ENCODE assay signal across 8 cellular contexts in the genomic region with DNA sequence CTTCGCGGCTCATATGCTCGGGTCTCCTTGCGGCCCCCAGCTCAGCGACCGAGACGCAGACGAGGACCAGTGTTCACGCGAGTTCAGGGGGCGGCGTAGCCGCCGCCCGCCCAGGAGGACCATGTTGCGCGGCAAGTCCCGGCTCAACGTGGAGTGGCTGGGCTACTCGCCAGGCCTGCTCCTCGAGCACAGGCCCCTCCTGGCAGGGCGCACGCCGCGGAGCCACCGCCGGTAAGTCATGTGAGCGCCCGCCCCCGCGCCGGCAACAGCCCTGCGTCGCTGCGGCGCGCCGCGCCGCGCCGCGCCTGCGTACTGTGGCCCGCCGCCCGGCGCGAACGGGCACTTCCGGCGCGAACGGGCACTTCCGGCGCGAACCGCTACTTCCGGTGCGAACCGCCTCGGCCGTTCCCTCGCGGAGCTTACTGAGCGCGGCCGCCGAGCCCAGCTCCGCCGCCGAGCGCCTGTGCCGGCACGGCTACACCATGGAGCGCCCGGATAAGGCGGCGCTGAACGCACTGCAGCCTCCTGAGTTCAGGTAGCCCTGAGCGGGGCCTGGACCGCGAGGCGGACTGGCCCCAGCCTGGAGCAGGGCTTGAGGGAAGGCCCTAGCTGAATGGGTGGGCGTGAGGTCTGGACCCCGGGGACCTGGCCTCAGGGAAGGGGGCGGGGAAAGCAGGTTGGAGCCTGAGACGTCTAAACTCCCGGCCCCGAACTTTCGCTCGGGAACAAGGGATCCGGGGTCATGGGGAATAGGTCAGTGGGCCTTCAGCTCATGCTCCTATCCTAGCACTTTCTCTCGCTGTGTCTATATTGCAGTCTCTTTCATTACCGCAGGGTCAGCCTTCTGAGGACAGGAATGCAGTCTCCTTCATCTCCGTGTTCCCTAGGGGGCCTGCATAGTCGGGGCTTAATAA. TPM values are rescaled to one million over a fixed set of nuclear protein-coding genes. Genes with fewer than 3 reads are reported as not detected.
DNase-seq lines count a peak whose midpoint lies in the region; ATAC-seq and TF ChIP-seq lines count a peak whose summit lies in the region.

A gene with protein sequence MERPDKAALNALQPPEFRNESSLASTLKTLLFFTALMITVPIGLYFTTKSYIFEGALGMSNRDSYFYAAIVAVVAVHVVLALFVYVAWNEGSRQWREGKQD (plus strand): TSS at position 380 of the 914 bp plus-strand sequence. CDS start 103 bp downstream, at position 483.

- H3K9me3 ChIP-seq in IMR-90 (ENCODE audit: control insufficient read depth, insufficient read depth, low read length) (no peaks in the 10 kb centered on the region), esophagus squamous epithelium (no peaks in the 10 kb centered on the region)

- H2BK120ac ChIP-seq in IMR-90 (ENCODE audit: low read depth, low read length) = no peak within 1 kb of the TSS

- H4K5ac ChIP-seq in IMR-90 (ENCODE audit: low read depth, low read length) = peak within 1 kb of the TSS; percentile 56

- H2AK5ac ChIP-seq in IMR-90 (ENCODE audit: low read depth, low read length) = 0 out of 2 replicates have a peak within 1 kb of the TSS, but pooled peaks have one; percentile 24

- H3K4me2 ChIP-seq in IMR-90 (ENCODE audit: low read depth, low read length) = peak within 1 kb of the TSS; percentile 98

- intact Hi-C loops in IMR-90 (cut with micrococcal nuclease) = loop anchor here (2.0 kb wide), 1 partner anchor 498 kb away; a partner anchor contains a TSS
- intact Hi-C loops in esophagus squamous epithelium (cut with DNase I) = no loop called here

- H3K36me3 ChIP-seq in IMR-90 (ENCODE audit: control insufficient read depth, insufficient read depth, low read length) (no peaks in the 10 kb centered on the region), esophagus squamous epithelium (no peaks in the 10 kb centered on the region)

- peaks cover 0 to 3% (median 0%) of the 10 kb centered on the region in 7 donors for H3K9me3 Mint-ChIP-seq in naive B cell
- H3K9me3 Mint-ChIP-seq in stimulated activated effector memory CD8-positive, alpha-beta T cell treated with anti-CD3 and anti-CD28 coated beads, Interleukin-12 subunit alpha, Interleukin-12 subunit beta, amount 100 ng/mL, for 72 hours = no peaks in the 10 kb centered on the region

- H3K23ac ChIP-seq in IMR-90 (ENCODE audit: low read depth, low read length) = peak within 1 kb of the TSS; percentile 66

- peak within 1 kb of the TSS; percentile 81 for H3K56ac ChIP-seq in IMR-90 (ENCODE audit: extremely low read depth, insufficient read depth, low read length)

- H3K9ac ChIP-seq in IMR-90 (ENCODE audit: low read depth, low read length) = peak within 1 kb of the TSS; percentile 89

- peak; percentile 59 for DNase-seq in DMS153 treated with DMSO at 0.1 percent for 48 hours (lab: John Stamatoyannopoulos, UW; ENCODE audit: unreplicated experiment)
- DNase-seq in IMR-90 = peak; percentile 82
- peak; percentile 78 to 85 for DNase-seq in activated T-cell treated with anti-CD3 and anti-CD28 coated beads, Interleukin-2, amount 50 U/mL, for 48 hours
- DNase-seq in esophagus squamous epithelium (lab: John Stamatoyannopoulos, UW) = peak; percentile 15
- peak; percentile 84 for DNase-seq in naive B cell
- DNase-seq in stimulated activated effector memory CD8-positive, alpha-beta T cell treated with anti-CD3 and anti-CD28 coated beads, Interleukin-12 subunit alpha, Interleukin-12 subunit beta, amount 100 ng/mL, for 72 hours (ENCODE audit: low spot score in 2 of 2) = peak; percentile 68 to 85

- no TSS peak for BruUV-seq in IMR-90 (replicated peaks; lab: Mats Ljungman, UMichigan)

- dilution Hi-C loops in IMR-90 (cut with HindIII; ENCODE audit: low sequenced_read_pairs, unreplicated experiment) = no loop called here

- H3K9me1 ChIP-seq in IMR-90 (ENCODE audit: insufficient read depth, low read length) = no peaks in the 10 kb centered on the region

- H2BK20ac ChIP-seq in IMR-90 (ENCODE audit: low read depth, low read length) = no peak within 1 kb of the TSS

- POLR2A ChIA-PET in IMR-90 (lab: Charles Lee; ENCODE audit: unreplicated experiment) = interaction anchor here (0.6 kb wide), 1 partner anchor 12 kb away, joined by 6 read pairs; no protein-coding TSS in a partner anchor

- peak within 1 kb of the TSS; percentile 69 for H2AK9ac ChIP-seq in IMR-90 (replicated peaks; ENCODE audit: low read depth, low read length, poor library complexity)

- TF ChIP-seq CTCF in IMR-90 (conservative IDR thresholded peaks at IDR 0.05; ENCODE audit: low read depth, low read length) (no peak), esophagus squamous epithelium (IDR thresholded peaks at IDR 0.05) (peak in 1 of 6 experiments; percentile 25)

- peak within 1 kb of the TSS; percentile 52; the same call in 1 of the 2 replicates for H3K14ac ChIP-seq in IMR-90 (replicated peaks; ENCODE audit: low read depth, low read length)

- ATAC-seq in GM21529 (IDR thresholded peaks at IDR 0.05; ENCODE audit: unreplicated experiment) (peak; percentile 82), IMR-90 (ENCODE audit: low read depth) (peak; percentile 91), naive B cell (ENCODE audit: low read depth in 2 of 2) (peak; percentile 84 to 87)
- peak; percentile 87 for ATAC-seq in stimulated activated effector memory CD8-positive, alpha-beta T cell treated with anti-CD3 and anti-CD28 coated beads, Interleukin-12 subunit alpha, Interleukin-12 subunit beta, amount 100 ng/mL, for 72 hours

- TF ChIP-seq POLR2A in IMR-90 (IDR thresholded peaks at IDR 0.05; ENCODE audit: low read depth, low read length) = peak; percentile 32; the same call in 1 of the 2 replicates
- TF ChIP-seq POLR2A in esophagus squamous epithelium (IDR thresholded peaks at IDR 0.05) = peak in 3 of 4 donors; percentile 29 to 66 (median 43)

- H3K79me1 ChIP-seq in IMR-90 (ENCODE audit: low read depth in 1 of 2, low read length in 2 of 2) = no peaks in the 10 kb centered on the region

- no peak within 1 kb of the TSS for H2BK15ac ChIP-seq in IMR-90 (ENCODE audit: low read depth, low read length)

- peaks cover 2% of the 10 kb centered on the region; the same call in 1 of the 2 replicates for H3K4me1 ChIP-seq in IMR-90 (ENCODE audit: control insufficient read depth, insufficient read depth, low read length)
- peaks cover 0 to 48% (median 0%) of the 10 kb centered on the region in 3 donors for H3K4me1 ChIP-seq in esophagus squamous epithelium

- peak within 1 kb of the TSS; percentile 97 for H3K4me3 ChIP-seq in IMR-90 (ENCODE audit: insufficient read depth, low read depth, low read length)
- peak within 1 kb of the TSS; percentile 77 to 81 (median 78) for H3K4me3 ChIP-seq in esophagus squamous epithelium

- H3K4ac ChIP-seq in IMR-90 (ENCODE audit: low read depth, low read length) = peak within 1 kb of the TSS; percentile 86

- H3K4me1 Mint-ChIP-seq in naive B cell = peaks cover 8 to 37% (median 32%) of the 10 kb centered on the region in 3 donors
- H3K4me1 Mint-ChIP-seq in stimulated activated effector memory CD8-positive, alpha-beta T cell treated with anti-CD3 and anti-CD28 coated beads, Interleukin-12 subunit alpha, Interleukin-12 subunit beta, amount 100 ng/mL, for 72 hours = peaks cover 39% of the 10 kb centered on the region

- peaks cover 3% of the 10 kb centered on the region for H4K20me1 ChIP-seq in IMR-90 (ENCODE audit: insufficient read depth, low read length)

- H2AFZ ChIP-seq in IMR-90 (replicated peaks; ENCODE audit: low read length, poor library complexity) = peak within 1 kb of the TSS; percentile 85

- WGBS in IMR-90 (ENCODE audit: extremely low coverage in 2 of 2, insufficient read length in 1 of 2), 2 experiments = 38% methylated on average over 57 of the region's 97 CpGs; no CpG with 5 or more reads in 1 of the 2 experiments
- 20% methylated on average over 9 of the region's 97 CpGs; no CpG with 5 or more reads in 1 of the 2 donors for WGBS in esophagus squamous epithelium, 2 donors

- H3K27ac Mint-ChIP-seq in naive B cell = peak within 1 kb of the TSS; percentile 94 to 99 (median 98)
- H3K27ac Mint-ChIP-seq in stimulated activated effector memory CD8-positive, alpha-beta T cell treated with anti-CD3 and anti-CD28 coated beads, Interleukin-12 subunit alpha, Interleukin-12 subunit beta, amount 100 ng/mL, for 72 hours = peak within 1 kb of the TSS; percentile 95

- no peaks in the 10 kb centered on the region for H3K36me3 Mint-ChIP-seq in naive B cell
- peaks cover 23% of the 10 kb centered on the region for H3K36me3 Mint-ChIP-seq in stimulated activated effector memory CD8-positive, alpha-beta T cell treated with anti-CD3 and anti-CD28 coated beads, Interleukin-12 subunit alpha, Interleukin-12 subunit beta, amount 100 ng/mL, for 72 hours

- peak within 1 kb of the TSS; percentile 91 to 92 for H4K8ac ChIP-seq in IMR-90 (ENCODE audit: low read depth in 2 of 2, low read length in 2 of 2)

- in situ Hi-C loops in IMR-90 (cut with MboI; ENCODE audit: low sequenced_read_pairs) = no loop called here

- H4K91ac ChIP-seq in IMR-90 (ENCODE audit: insufficient read depth, low read depth, low read length) = peak within 1 kb of the TSS; percentile 58

- H3K4me3 Mint-ChIP-seq in naive B cell = peak within 1 kb of the TSS; percentile 64 to 93 (median 90)
- H3K4me3 Mint-ChIP-seq in stimulated activated effector memory CD8-positive, alpha-beta T cell treated with anti-CD3 and anti-CD28 coated beads, Interleukin-12 subunit alpha, Interleukin-12 subunit beta, amount 100 ng/mL, for 72 hours = peak within 1 kb of the TSS; percentile 81

- CTCF ChIA-PET in IMR-90 (lab: Yijun Ruan, JAX) = interaction anchor here (0.6 kb wide), 1 partner anchor 749 kb away, joined by 3 read pairs; no protein-coding TSS in a partner anchor

- no peaks in the 10 kb centered on the region for H3K27me3 ChIP-seq in IMR-90 (ENCODE audit: control insufficient read depth, insufficient read depth, low read length)
- H3K27me3 ChIP-seq in esophagus squamous epithelium = no peaks in the 10 kb centered on the region

- peak within 1 kb of the TSS; percentile 20 for H3K18ac ChIP-seq in IMR-90 (ENCODE audit: low read depth, low read length)

- H3K27me3 Mint-ChIP-seq in naive B cell = no peaks in the 10 kb centered on the region

- peak within 1 kb of the TSS; percentile 87 for H3K27ac ChIP-seq in IMR-90 (ENCODE audit: insufficient read depth, low read length)
- peak within 1 kb of the TSS; percentile 90 to 97 (median 92) for H3K27ac ChIP-seq in esophagus squamous epithelium

- TF ChIP-seq RAD21 in IMR-90 (IDR thresholded peaks at IDR 0.05; ENCODE audit: low read length) = no peak

- H2BK5ac ChIP-seq in IMR-90 (ENCODE audit: low read depth, low read length, poor library complexity, severe bottlenecking) = peak within 1 kb of the TSS; percentile 29

TF ChIP-seq in IMR-90, 13 proteins besides CTCF, POLR2A, EP300 and RAD21 (continues in another document):
- TF ChIP-seq RFX5 (IDR thresholded peaks at IDR 0.05; ENCODE audit: low read depth, low read length) = no peak

RNA-seq across cellular contexts. Expression of the gene that starts here (rescaled TPM):
- total RNA-seq in IMR-90 (2012; rRNA removed) = 28.5 and 49.4 TPM in 2 replicates
- polyA plus RNA-seq in IMR-90 (2012; rRNA removed) = 10.1 and 12.3 TPM in 2 replicates
- polyA plus RNA-seq in IMR-90 (2012; cell fraction: cytosol; rRNA removed) = 4.2 and 4.7 TPM in 2 replicates
- 1.5 and 7.1 TPM in 2 replicates for polyA plus RNA-seq in IMR-90 (2012; cell fraction: nucleus; rRNA removed; ENCODE audit: low replicate concordance)
- polyA plus RNA-seq in PFSK-1 (2012; ENCODE audit: insufficient read length, low read depth) = 13.2 TPM
- 10 to 100 TPM; 16.3 to 38.6 (median 32.5) TPM for total RNA-seq in esophagus squamous epithelium
- polyA plus RNA-seq in naive B cell (ENCODE audit: low read depth in 6 of 6) = 10 to 100 TPM; 26.7 to 51.1 (median 32.8) TPM

Comparison
In these comparisons a context has a peak if more than half of its experiments do, and no peak if none do; other contexts are left out.
1. Peak in every context shown above with its lines: DNase-seq, ATAC-seq, H3K4me3 ChIP-seq and H3K27ac ChIP-seq.
2. DNase-seq: peak in every context shown above with its lines; median percentile 84 in naive B cell; 82 in IMR-90; 82 in activated T-cell treated with anti-CD3 and anti-CD28 coated beads, Interleukin-2, amount 50 U/mL, for 48 hours; 76 in stimulated activated effector memory CD8-positive, alpha-beta T cell treated with anti-CD3 and anti-CD28 coated beads, Interleukin-12 subunit alpha, Interleukin-12 subunit beta, amount 100 ng/mL, for 72 hours; 59 in DMS153 treated with DMSO at 0.1 percent for 48 hours; 15 in esophagus squamous epithelium.